Comparison of ENCODE assay signal across 14 cellular contexts in the genomic region with DNA sequence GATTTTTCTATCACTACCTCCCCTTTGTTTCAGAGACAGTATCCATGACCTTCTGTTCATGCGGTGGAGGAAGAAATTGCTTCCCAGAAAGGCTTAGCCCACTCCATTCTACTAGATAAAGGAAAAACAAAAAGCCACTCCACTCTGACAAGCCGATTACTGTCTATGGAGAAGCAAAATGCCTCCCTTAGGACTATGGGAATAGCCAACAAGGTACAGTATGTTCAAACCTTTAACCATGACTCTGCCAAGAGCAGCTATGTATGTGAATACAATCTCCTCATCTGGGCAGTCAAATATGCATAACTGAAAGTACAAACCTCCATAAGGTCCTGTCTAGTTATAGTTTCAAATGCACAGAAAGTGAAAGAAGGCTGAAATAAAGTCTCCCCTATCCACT. TPM values are rescaled to one million over a fixed set of nuclear protein-coding genes. Genes with fewer than 3 reads are reported as not detected.
DNase-seq lines count a peak whose midpoint lies in the region; ATAC-seq, FAIRE-seq and TF ChIP-seq lines count a peak whose summit lies in the region.
"Had no signal": no experiment of that assay in that cellular context is flagged by ENCODE, and none has a peak within 500 bp of the region (broad histone marks: within the 10 kb centered on the region; RNA-seq: fewer than 3 reads in every experiment).

No MANE protein-coding gene starts in this region.

- peaks cover 0 to 11% (median 0%) of the 10 kb centered on the region in 3 donors for H3K4me1 ChIP-seq in esophagus squamous epithelium

- peaks cover 8% of the 10 kb centered on the region for H3K4me1 Mint-ChIP-seq in glutamatergic neuron (ENCODE audit: low read depth, unreplicated experiment)
- peaks cover 26% of the 10 kb centered on the region for H3K4me1 Mint-ChIP-seq in T-helper 17 cell

- intact Hi-C loops in esophagus squamous epithelium (cut with DNase I) = no loop called here

- H3K27ac Mint-ChIP-seq in glutamatergic neuron (ENCODE audit: unreplicated experiment) (peak overlapping the region; percentile 81), T-helper 17 cell (no peak overlapping the region)
- H3K27ac Mint-ChIP-seq: activated CD4-positive, alpha-beta memory T cell treated with anti-CD3 and anti-CD28 coated beads for 36 hours; CD8-positive, alpha-beta T cell had no signal

- H3K36me3 ChIP-seq in esophagus squamous epithelium = peaks cover 0 to 16% (median 0%) of the 10 kb centered on the region in 3 donors

- DNase-seq in GM18507 (ENCODE audit: extremely low spot score, insufficient read length, low read depth) = no peak
- DNase-seq in glutamatergic neuron = no peak
- DNase-seq in T-helper 17 cell = no peak
- DNase-seq in esophagus squamous epithelium (lab: John Stamatoyannopoulos, UW) = no peak
- no peak for DNase-seq in AG08395 (ENCODE audit: low spot score)
- DNase-seq: activated CD4-positive, alpha-beta memory T cell treated with anti-CD3 and anti-CD28 coated beads for 36 hours; CD8-positive, alpha-beta T cell; effector memory CD8-positive, alpha-beta T cell; hippocampal formation; KBM-7; NCI-H526 treated with DMSO at 0.1 percent for 48 hours had no signal

- H3K27me3 Mint-ChIP-seq in glutamatergic neuron (ENCODE audit: unreplicated experiment) (no peaks in the 10 kb centered on the region), T-helper 17 cell (no peaks in the 10 kb centered on the region)
- H3K27me3 Mint-ChIP-seq: activated CD4-positive, alpha-beta memory T cell treated with anti-CD3 and anti-CD28 coated beads for 36 hours; effector memory CD8-positive, alpha-beta T cell had no signal

- WGBS in esophagus squamous epithelium, 2 donors = 62 to 91% methylated on average over 2 of the region's 2 CpGs

- H3K27me3 ChIP-seq in esophagus squamous epithelium = no peaks in the 10 kb centered on the region

- peak; percentile 69 for ATAC-seq in GM21526 (IDR thresholded peaks at IDR 0.05; ENCODE audit: low FRiP score, unreplicated experiment)
- peak; percentile 67 for ATAC-seq in HG03439 (IDR thresholded peaks at IDR 0.05; ENCODE audit: unreplicated experiment)
- ATAC-seq in T-helper 17 cell = no peak
- no peak for ATAC-seq in GM19324 (IDR thresholded peaks at IDR 0.05; ENCODE audit: low FRiP score, unreplicated experiment)
- ATAC-seq: CD8-positive, alpha-beta T cell; effector memory CD8-positive, alpha-beta T cell had no signal

- H3K36me3 Mint-ChIP-seq in glutamatergic neuron (ENCODE audit: unreplicated experiment) (peaks cover 5% of the 10 kb centered on the region), T-helper 17 cell (ENCODE audit: low read depth) (no peaks in the 10 kb centered on the region)
- H3K36me3 Mint-ChIP-seq: activated CD4-positive, alpha-beta memory T cell treated with anti-CD3 and anti-CD28 coated beads for 36 hours had no signal

- H3K4me3 ChIP-seq in esophagus squamous epithelium = no peak overlapping the region

- TF ChIP-seq POLR2A in esophagus squamous epithelium (IDR thresholded peaks at IDR 0.05) = no peak

- no peak overlapping the region for H3K27ac ChIP-seq in esophagus squamous epithelium

- H3K4me3 Mint-ChIP-seq in glutamatergic neuron (ENCODE audit: unreplicated experiment) = no peak overlapping the region
- no peak overlapping the region for H3K4me3 Mint-ChIP-seq in T-helper 17 cell
- H3K4me3 Mint-ChIP-seq: activated CD4-positive, alpha-beta memory T cell treated with anti-CD3 and anti-CD28 coated beads for 36 hours; CD8-positive, alpha-beta T cell; effector memory CD8-positive, alpha-beta T cell had no signal

- no peaks in the 10 kb centered on the region for H3K9me3 Mint-ChIP-seq in glutamatergic neuron (ENCODE audit: unreplicated experiment)
- H3K9me3 Mint-ChIP-seq: activated CD4-positive, alpha-beta memory T cell treated with anti-CD3 and anti-CD28 coated beads for 36 hours; CD8-positive, alpha-beta T cell; effector memory CD8-positive, alpha-beta T cell had no signal

- H3K9me3 ChIP-seq in T-helper 17 cell (ENCODE audit: control insufficient read depth, low read length, poor library complexity, severe bottlenecking) (no peaks in the 10 kb centered on the region), esophagus squamous epithelium (no peaks in the 10 kb centered on the region)

- no peak for TF ChIP-seq CTCF in glutamatergic neuron (IDR thresholded peaks at IDR 0.05; ENCODE audit: partially characterized antibody, unreplicated experiment)
- TF ChIP-seq CTCF in esophagus squamous epithelium (IDR thresholded peaks at IDR 0.05) = no peak

- FAIRE-seq in GM18507 (lab: Jason Lieb, UNC) = peak; percentile 86

RNA-seq across cellular contexts. Expression of a gene that starts 40.5 kb away (rescaled TPM):
- total RNA-seq in glutamatergic neuron (ENCODE audit: unreplicated experiment) (36.0 TPM), T-helper 17 cell (10 to 100 TPM; 22.7 to 25.3 TPM), esophagus squamous epithelium (10 to 100 TPM; 12.5 to 28.0 (median 20.6) TPM)

Comparison
In these comparisons a context has a peak if more than half of its experiments do, and no peak if none do; other contexts are left out.
1. ATAC-seq: peak in GM21526 (single experiment) and HG03439 (single experiment); none in T-helper 17 cell (single experiment) and GM19324 (single experiment).